ENCODE assay signal across 8 cellular contexts in genomic region chr9:2620876-2621677, GRCh38. TPM values are rescaled to one million over a fixed set of nuclear protein-coding genes. Genes with fewer than 3 reads are reported as not detected.
DNase-seq lines count a peak whose midpoint lies in the region; ATAC-seq and TF ChIP-seq lines count a peak whose summit lies in the region.

No MANE protein-coding gene starts in this region.

- peak overlapping the region; percentile 94 for H3K4me2 ChIP-seq in mammary epithelial cell (ENCODE audit: insufficient read depth, low read depth, low read length)

- H3K9ac ChIP-seq in mammary epithelial cell (ENCODE audit: insufficient read depth, low read length) (no peak overlapping the region), skeletal muscle tissue (ENCODE audit: low read depth in 1 of 3, low read length in 3 of 3) (peak overlapping the region; percentile 54 to 95 (median 72))

- H3K9me3 ChIP-seq in mammary epithelial cell (replicated peaks; ENCODE audit: insufficient read depth, low read length): no peaks in the 10 kb centered on the region
- no peaks in the 10 kb centered on the region for H3K9me3 ChIP-seq in skeletal muscle tissue (ENCODE audit: control insufficient read depth in 3 of 3, low read length in 3 of 3)

- in situ Hi-C loops in mammary epithelial cell (cut with MboI; ENCODE audit: low sequenced_read_pairs in 2 of 2): no loop called here

- dilution Hi-C loops in mammary epithelial cell (cut with HindIII; ENCODE audit: low sequenced_read_pairs): no loop called here

- no peak overlapping the region for H3K27ac ChIP-seq in mammary epithelial cell (ENCODE audit: insufficient read depth, low read depth, low read length)
- H3K27ac ChIP-seq in skeletal muscle tissue (ENCODE audit: low read depth, low read length): peak overlapping the region; percentile 85

- WGBS in mammary epithelial cell (ENCODE audit: low coverage, missing lambda C conversion rate): 15% methylated on average over 28 of the region's 60 CpGs

- H3K4me3 ChIP-seq in mammary epithelial cell (replicated peaks in 1 of 3; ENCODE audit: insufficient read depth in 1 of 3, low read depth in 2 of 3, low read length in 3 of 3) (peak overlapping the region; percentile 66 to 86 (median 80)), skeletal muscle tissue (ENCODE audit: low read length in 3 of 3) (peak overlapping the region; percentile 63 to 84 (median 75))

- peak overlapping the region; percentile 98 for H2AFZ ChIP-seq in mammary epithelial cell (ENCODE audit: low read depth, low read length)

- TF ChIP-seq CTCF in GM10266 (IDR thresholded peaks at IDR 0.05; ENCODE audit: control insufficient read depth, insufficient read depth, low read depth, missing control alignments): no peak
- TF ChIP-seq CTCF in mammary epithelial cell (conservative IDR thresholded peaks at IDR 0.05 in 1 of 2, IDR thresholded peaks at IDR 0.05 in 1 of 2; ENCODE audit: extremely low read depth in 1 of 2, insufficient read depth in 1 of 2, low read depth in 1 of 2, low read length in 2 of 2): no peak

- DNase-seq in GM10266 (ENCODE audit: extremely low spot score) (peak; percentile 40), NCI-H1694 (lab: John Stamatoyannopoulos, UW) (peak; percentile 90), T-helper 2 cell (peak in 3 of 5 experiments; percentile 30 to 77 (median 36)), mammary epithelial cell (peak; percentile 76), inferior parietal cortex (ENCODE audit: extremely low spot score) (peak; percentile 51)

- TSS peak; percentile 68 for BruUV-seq in mammary epithelial cell (replicated peaks; lab: Mats Ljungman, UMichigan)

- H4K20me1 ChIP-seq in mammary epithelial cell (ENCODE audit: insufficient read depth, low read length): no peaks in the 10 kb centered on the region

- H3K4me1 ChIP-seq in mammary epithelial cell (ENCODE audit: insufficient read depth, low read length) (peaks cover 18% of the 10 kb centered on the region), skeletal muscle tissue (ENCODE audit: control insufficient read depth in 3 of 3, insufficient read depth in 3 of 3, low read length in 3 of 3) (peaks cover 17 to 24% (median 22%) of the 10 kb centered on the region in 3 donors)

- H3K27me3 ChIP-seq in mammary epithelial cell (ENCODE audit: insufficient read depth, low read length): no peaks in the 10 kb centered on the region
- no peaks in the 10 kb centered on the region for H3K27me3 ChIP-seq in skeletal muscle tissue (ENCODE audit: control insufficient read depth in 3 of 3, insufficient read depth in 3 of 3, low read length in 3 of 3)

- ATAC-seq in HG02840 (IDR thresholded peaks at IDR 0.05; ENCODE audit: low FRiP score, unreplicated experiment) (peak; percentile 42), GM19328 (IDR thresholded peaks at IDR 0.05; ENCODE audit: unreplicated experiment) (no peak)

- H3K79me2 ChIP-seq in mammary epithelial cell (ENCODE audit: insufficient read depth, low read length): peaks cover 33% of the 10 kb centered on the region

- intact Hi-C loops in mammary epithelial cell (cut with micrococcal nuclease): loop anchor here (1.0 to 10.0 kb wide), 6 partner anchors 34 to 466 kb away; no protein-coding TSS in a partner anchor

- CTCF ChIA-PET in mammary epithelial cell (lab: Charles Lee; ENCODE audit: low non-redundant PET): no interaction called here

- H3K36me3 ChIP-seq in mammary epithelial cell (ENCODE audit: insufficient read depth, low read length) (no peaks in the 10 kb centered on the region), skeletal muscle tissue (ENCODE audit: control insufficient read depth in 3 of 3, insufficient read depth in 3 of 3, low read length in 3 of 3) (no peaks in the 10 kb centered on the region)

RNA-seq across cellular contexts. Expression of gene VLDLR, which starts 0.5 kb away (rescaled TPM):
- total RNA-seq in mammary epithelial cell (10 to 100 TPM; 28.1 to 40.8 TPM), skeletal muscle tissue (18.3 TPM)
- 14.5 TPM for polyA plus RNA-seq in mammary epithelial cell
- polyA minus RNA-seq in mammary epithelial cell: 31.1 TPM

Comparison
In these comparisons a context has a peak if more than half of its experiments do, and no peak if none do; other contexts are left out.
1. DNase-seq: peak in every context shown above with its lines; median percentile 90 in NCI-H1694; 76 in mammary epithelial cell; 51 in inferior parietal cortex; 40 in GM10266; 36 in T-helper 2 cell.